In genomic region chr16:53130193-53131049, GRCh38 we compare ENCODE assay signal across 1 cellular context.
TF ChIP-seq lines count a peak whose summit lies in the region.

No MANE protein-coding gene starts in this region.

TF ChIP-seq in K562, 482 proteins besides CTCF, POLR2A, EP300 and RAD21 (continued from another document):
- TF ChIP-seq THAP7 (CRISPR knock-in tag; IDR thresholded peaks at IDR 0.05) (no peak), EGR1 (conservative IDR thresholded peaks at IDR 0.05) (peak; percentile 74), ATF7 (IDR thresholded peaks at IDR 0.05) (peak; percentile 64), MBD2 (IDR thresholded peaks at IDR 0.05; ENCODE audit: borderline replicate concordance, low read depth) (peak; percentile 69; the same call in 1 of the 2 replicates)
